In genomic region chr6:27178001-27178730, GRCh38 we compare ENCODE assay signal across 8 cellular contexts.
DNase-seq lines count a peak whose midpoint lies in the region; ATAC-seq and TF ChIP-seq lines count a peak whose summit lies in the region.

No MANE protein-coding gene starts in this region.

- ATAC-seq in Right ventricle myocardium inferior (peak; percentile 81), HG02623 (IDR thresholded peaks at IDR 0.05; ENCODE audit: unreplicated experiment) (peak; percentile 33), thoracic aorta (ENCODE audit: insufficient number of reproducible peaks, low FRiP score, low read depth) (peak; percentile 67)

- H3K9me3 ChIP-seq in mononuclear cell (ENCODE audit: low read depth, low read length) = no peaks in the 10 kb centered on the region
- no peaks in the 10 kb centered on the region for H3K9me3 ChIP-seq in thoracic aorta

- DNase-seq in Right ventricle myocardium inferior (ENCODE audit: missing footprints) = peak; percentile 74
- DNase-seq in cardiac septum (ENCODE audit: low spot score) = no peak
- peak; percentile 7 for DNase-seq in NCI-H2081 treated with DMSO at 0.1 percent for 48 hours (lab: John Stamatoyannopoulos, UW)
- peak; percentile 86 for DNase-seq in activated CD4-positive, alpha-beta T cell treated with anti-CD3 and anti-CD28 coated beads, Interleukin-2, amount 10 ng/mL, durations not matched to agents 24 days and 14 days
- DNase-seq in epidermal melanocyte (ENCODE audit: insufficient read length, low spot score) = peak; percentile 30
- DNase-seq in thoracic aorta (ENCODE audit: low spot score) = no peak

- H3K36me3 Mint-ChIP-seq in activated CD4-positive, alpha-beta T cell treated with anti-CD3 and anti-CD28 coated beads, Interleukin-2, amount 10 ng/mL, durations not matched to agents 24 days and 14 days (ENCODE audit: low read depth) = no peaks in the 10 kb centered on the region

- H3K27me3 Mint-ChIP-seq in activated CD4-positive, alpha-beta T cell treated with anti-CD3 and anti-CD28 coated beads, Interleukin-2, amount 10 ng/mL, durations not matched to agents 24 days and 14 days = peaks cover 37% of the 10 kb centered on the region

- H3K27me3 ChIP-seq in mononuclear cell (ENCODE audit: insufficient read depth, low read length) (no peaks in the 10 kb centered on the region), thoracic aorta (replicated peaks; ENCODE audit: insufficient read depth) (no peaks in the 10 kb centered on the region)

- intact Hi-C loops in Right ventricle myocardium inferior (cut with DNase I) = loop anchor here (5.0 to 10.0 kb wide), 4 partner anchors 297 to 724 kb away; partner anchors contain the start of gene ZNF184
- intact Hi-C loops in cardiac septum (cut with DNase I) = loop anchor here (1.0 to 5.0 kb wide), 3 partner anchors 299 to 714 kb away; a partner anchor contains a TSS
- intact Hi-C loops in activated CD4-positive, alpha-beta T cell treated with anti-CD3 and anti-CD28 coated beads, Interleukin-2, amount 10 ng/mL, durations not matched to agents 24 days and 14 days (cut with micrococcal nuclease) = loop anchor here (1.0 to 5.0 kb wide), 4 partner anchors 10 to 1764 kb away; partner anchors contain the start of gene ZNF391

- peak overlapping the region; percentile 79 to 82 for H3K27ac ChIP-seq in thoracic aorta

- H3K4me3 Mint-ChIP-seq in activated CD4-positive, alpha-beta T cell treated with anti-CD3 and anti-CD28 coated beads, Interleukin-2, amount 10 ng/mL, durations not matched to agents 24 days and 14 days = peak overlapping the region; percentile 95

- H3K27ac Mint-ChIP-seq in activated CD4-positive, alpha-beta T cell treated with anti-CD3 and anti-CD28 coated beads, Interleukin-2, amount 10 ng/mL, durations not matched to agents 24 days and 14 days = peak overlapping the region; percentile 93

- H3K4me1 ChIP-seq in mononuclear cell (ENCODE audit: insufficient read depth, low read length) = peaks cover 18% of the 10 kb centered on the region
- H3K4me1 ChIP-seq in thoracic aorta (ENCODE audit: control insufficient read depth in 1 of 2, low read depth in 2 of 2) = peaks cover 3 to 6% of the 10 kb centered on the region in 2 donors

- H3K4me3 ChIP-seq in mononuclear cell (ENCODE audit: low read length) (peak overlapping the region; percentile 98), thoracic aorta (peak overlapping the region; percentile 92)

- no peaks in the 10 kb centered on the region for H3K36me3 ChIP-seq in thoracic aorta

- H3K4me1 Mint-ChIP-seq in activated CD4-positive, alpha-beta T cell treated with anti-CD3 and anti-CD28 coated beads, Interleukin-2, amount 10 ng/mL, durations not matched to agents 24 days and 14 days = peaks cover 17% of the 10 kb centered on the region

- no peaks in the 10 kb centered on the region for H3K9me3 Mint-ChIP-seq in activated CD4-positive, alpha-beta T cell treated with anti-CD3 and anti-CD28 coated beads, Interleukin-2, amount 10 ng/mL, durations not matched to agents 24 days and 14 days

- no peak for TF ChIP-seq CTCF in thoracic aorta (IDR thresholded peaks at IDR 0.05)

Comparison
In these comparisons a context has a peak if more than half of its experiments do, and no peak if none do; other contexts are left out.
1. DNase-seq: peak in Right ventricle myocardium inferior (single experiment), NCI-H2081 treated with DMSO at 0.1 percent for 48 hours (single experiment), activated CD4-positive, alpha-beta T cell treated with anti-CD3 and anti-CD28 coated beads, Interleukin-2, amount 10 ng/mL, durations not matched to agents 24 days and 14 days (single experiment) and epidermal melanocyte (single experiment); none in cardiac septum (single experiment) and thoracic aorta (single experiment).
2. Peak in every context shown above with its lines, with median percentiles within 50 percentile points of each other: ATAC-seq.